In the genomic region with DNA sequence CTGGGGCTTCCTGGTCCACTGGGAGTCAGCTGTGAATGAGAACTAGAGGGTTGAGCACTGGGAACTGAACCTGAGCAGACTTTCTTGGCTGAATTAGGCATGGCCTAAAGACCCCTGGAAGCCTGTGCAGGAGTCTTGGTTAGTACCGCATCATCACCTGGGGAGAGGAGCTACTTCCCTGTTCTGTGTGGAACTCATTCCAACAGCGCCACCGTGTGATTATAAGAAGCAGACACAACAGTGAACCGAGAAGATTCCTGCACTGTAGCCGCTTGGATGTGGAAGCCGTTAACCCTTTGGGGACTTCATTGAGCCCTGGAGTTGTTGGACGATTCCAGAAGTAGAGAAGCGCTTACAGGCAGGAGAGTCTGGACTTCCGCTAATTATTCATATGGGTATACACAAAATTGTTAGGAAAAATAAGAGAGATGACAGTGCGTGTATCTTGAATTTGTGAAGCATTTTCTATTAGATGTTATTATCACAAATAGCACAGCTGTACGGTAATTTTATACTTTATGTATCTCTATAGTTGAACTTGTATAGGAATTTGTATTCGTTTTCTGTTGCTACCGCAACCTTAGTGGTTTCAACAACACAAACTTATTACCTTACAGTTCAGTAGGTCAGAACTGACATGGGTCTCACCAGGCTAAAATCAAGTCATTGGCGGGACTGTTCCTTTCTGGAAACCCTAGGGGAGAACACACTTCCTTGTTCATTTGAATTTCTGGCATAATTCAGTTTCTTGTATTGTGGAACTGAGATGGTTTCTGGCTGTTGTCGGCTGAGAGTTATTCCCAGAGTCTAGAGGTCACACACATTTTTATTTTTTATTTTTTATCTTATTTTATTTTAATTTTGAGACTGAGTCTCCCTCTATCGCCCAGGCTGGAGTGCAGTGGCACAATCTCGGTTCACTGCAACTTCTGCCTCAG, we compare ENCODE assay signal across 8 cellular contexts.
DNase-seq lines count a peak whose midpoint lies in the region; ATAC-seq lines count a peak whose summit lies in the region.

No MANE protein-coding gene starts in this region.

- peaks cover 0 to 3% of the 10 kb centered on the region in 2 experiments for H3K36me3 ChIP-seq in mesenchymal stem cell (ENCODE audit: control insufficient read depth in 1 of 2, insufficient read depth in 2 of 2, low read depth in 1 of 2, low read length in 2 of 2)

- H3K4me3 ChIP-seq in mesenchymal stem cell (ENCODE audit: insufficient read depth in 1 of 2, low read depth in 1 of 2, low read length in 2 of 2), result peak overlapping the region in 1 of 2 experiments; percentile 27

- no peak overlapping the region for H4K91ac ChIP-seq in mesenchymal stem cell (ENCODE audit: low read length)

- no peak overlapping the region for H3K27ac Mint-ChIP-seq in activated CD4-positive, alpha-beta memory T cell treated with anti-CD3 and anti-CD28 coated beads, Interleukin-2, amount 10 ng/mL, durations not matched to agents 7 days and 5 days
- H3K27ac Mint-ChIP-seq in effector memory CD8-positive, alpha-beta T cell, result no peak overlapping the region

- H3K27ac ChIP-seq in mesenchymal stem cell (ENCODE audit: low read length, poor library complexity, severe bottlenecking), result no peak overlapping the region

- no peak overlapping the region for H3K4me3 Mint-ChIP-seq in activated CD4-positive, alpha-beta memory T cell treated with anti-CD3 and anti-CD28 coated beads, Interleukin-2, amount 10 ng/mL, durations not matched to agents 7 days and 5 days
- no peak overlapping the region for H3K4me3 Mint-ChIP-seq in effector memory CD8-positive, alpha-beta T cell

- H2BK120ac ChIP-seq in mesenchymal stem cell (ENCODE audit: low read depth, low read length), result no peak overlapping the region

- H3K9me3 Mint-ChIP-seq in activated CD4-positive, alpha-beta memory T cell treated with anti-CD3 and anti-CD28 coated beads, Interleukin-2, amount 10 ng/mL, durations not matched to agents 7 days and 5 days, result no peaks in the 10 kb centered on the region
- no peaks in the 10 kb centered on the region for H3K9me3 Mint-ChIP-seq in effector memory CD8-positive, alpha-beta T cell

- H3K9ac ChIP-seq in mesenchymal stem cell (ENCODE audit: low read length), result peak overlapping the region; percentile 24

- H3K9me3 ChIP-seq in mesenchymal stem cell (ENCODE audit: control insufficient read depth, low read length), result no peaks in the 10 kb centered on the region

- no peaks in the 10 kb centered on the region for H3K36me3 Mint-ChIP-seq in activated CD4-positive, alpha-beta memory T cell treated with anti-CD3 and anti-CD28 coated beads, Interleukin-2, amount 10 ng/mL, durations not matched to agents 7 days and 5 days (ENCODE audit: low read depth)
- no peaks in the 10 kb centered on the region for H3K36me3 Mint-ChIP-seq in effector memory CD8-positive, alpha-beta T cell (ENCODE audit: insufficient read depth)

- H2AK5ac ChIP-seq in mesenchymal stem cell (ENCODE audit: low read length, severe bottlenecking), result no peak overlapping the region

- H3K14ac ChIP-seq in mesenchymal stem cell (ENCODE audit: low read length in 2 of 2), result no peak overlapping the region

- H3K4me1 Mint-ChIP-seq in activated CD4-positive, alpha-beta memory T cell treated with anti-CD3 and anti-CD28 coated beads, Interleukin-2, amount 10 ng/mL, durations not matched to agents 7 days and 5 days, result peaks cover 4% of the 10 kb centered on the region
- peaks cover 0 to 5% of the 10 kb centered on the region in 2 donors for H3K4me1 Mint-ChIP-seq in effector memory CD8-positive, alpha-beta T cell (ENCODE audit: low read depth in 2 of 2)

- H2BK15ac ChIP-seq in mesenchymal stem cell (ENCODE audit: low read depth, poor library complexity, severe bottlenecking), result no peak overlapping the region

- H3K4me2 ChIP-seq in mesenchymal stem cell (ENCODE audit: low read length, poor library complexity, severe bottlenecking), result peak overlapping the region; percentile 18

- no peak overlapping the region for H2AFZ ChIP-seq in mesenchymal stem cell (ENCODE audit: low read depth, low read length)

- no peak overlapping the region for H4K8ac ChIP-seq in mesenchymal stem cell (ENCODE audit: low read length)

- peaks cover 2% of the 10 kb centered on the region for H3K27me3 Mint-ChIP-seq in activated CD4-positive, alpha-beta memory T cell treated with anti-CD3 and anti-CD28 coated beads, Interleukin-2, amount 10 ng/mL, durations not matched to agents 7 days and 5 days
- no peaks in the 10 kb centered on the region for H3K27me3 Mint-ChIP-seq in effector memory CD8-positive, alpha-beta T cell

- ATAC-seq in GM19455 (IDR thresholded peaks at IDR 0.05; ENCODE audit: unreplicated experiment) (peak; percentile 100), HG03520 (IDR thresholded peaks at IDR 0.05; ENCODE audit: unreplicated experiment) (peak; percentile 98)
- ATAC-seq in effector memory CD8-positive, alpha-beta T cell (replicated peaks), result peak; percentile 100

- H2BK12ac ChIP-seq in mesenchymal stem cell (ENCODE audit: low read length in 2 of 2), result no peak overlapping the region

- H3K79me1 ChIP-seq in mesenchymal stem cell (replicated peaks; ENCODE audit: low read length, poor library complexity, severe bottlenecking), result no peaks in the 10 kb centered on the region

- no peaks in the 10 kb centered on the region for H3K27me3 ChIP-seq in mesenchymal stem cell (ENCODE audit: control insufficient read depth in 1 of 2, insufficient read depth in 1 of 2, low read length in 2 of 2)

- 35% methylated on average over 13 of the region's 17 CpGs for WGBS in mesenchymal stem cell

- POLR2A ChIA-PET in activated CD4-positive, alpha-beta memory T cell treated with anti-CD3 and anti-CD28 coated beads, Interleukin-2, amount 10 ng/mL, durations not matched to agents 7 days and 5 days (lab: Charles Lee), result interaction anchor here (1.0 kb wide), 1 partner anchor 108 kb away, joined by 3 read pairs; no protein-coding TSS in a partner anchor

- DNase-seq in COLO668 (lab: John Stamatoyannopoulos, UW; ENCODE audit: unreplicated experiment), result peak; percentile 49
- DNase-seq in NCI-H748 (lab: John Stamatoyannopoulos, UW; ENCODE audit: unreplicated experiment), result peak; percentile 72
- DNase-seq in activated CD4-positive, alpha-beta memory T cell treated with anti-CD3 and anti-CD28 coated beads, Interleukin-2, amount 10 ng/mL, durations not matched to agents 7 days and 5 days, result peak; percentile 60
- DNase-seq in effector memory CD8-positive, alpha-beta T cell, result peak; percentile 50 to 56 (median 52)
- peak; percentile 81 for DNase-seq in mesenchymal stem cell
- peak; percentile 4 to 31 for DNase-seq in stimulated activated CD8-positive, alpha-beta memory T cell treated with anti-CD3 and anti-CD28 coated beads, Interleukin-4, amount 100 ng/mL, for 4 hours (ENCODE audit: low read depth in 2 of 2, low spot score in 1 of 2)

- no peaks in the 10 kb centered on the region for H3K4me1 ChIP-seq in mesenchymal stem cell (ENCODE audit: control insufficient read depth, insufficient read depth, low read depth, low read length)

- H3K4ac ChIP-seq in mesenchymal stem cell (ENCODE audit: low read depth in 1 of 2, low read length in 2 of 2), result no peak overlapping the region

- no peak overlapping the region for H3K23ac ChIP-seq in mesenchymal stem cell (ENCODE audit: low read length in 2 of 2)

- no peak overlapping the region for H3K18ac ChIP-seq in mesenchymal stem cell (ENCODE audit: low read depth in 1 of 2, low read length in 2 of 2)

- H2BK5ac ChIP-seq in mesenchymal stem cell (ENCODE audit: low read depth, low read length, poor library complexity, severe bottlenecking), result no peak overlapping the region

- CTCF ChIA-PET in activated CD4-positive, alpha-beta memory T cell treated with anti-CD3 and anti-CD28 coated beads, Interleukin-2, amount 10 ng/mL, durations not matched to agents 7 days and 5 days (lab: Charles Lee), result interaction anchor here (0.9 to 1.8 kb wide), 14 partner anchors 9 to 745 kb away, joined by 3 to 19 read pairs (median 4); no protein-coding TSS in a partner anchor

Comparison
In these comparisons a context has a peak if more than half of its experiments do, and no peak if none do; other contexts are left out.
1. DNase-seq: peak in every context shown above with its lines; median percentile 81 in mesenchymal stem cell; 72 in NCI-H748; 60 in activated CD4-positive, alpha-beta memory T cell treated with anti-CD3 and anti-CD28 coated beads, Interleukin-2, amount 10 ng/mL, durations not matched to agents 7 days and 5 days; 52 in effector memory CD8-positive, alpha-beta T cell; 49 in COLO668; 18 in stimulated activated CD8-positive, alpha-beta memory T cell treated with anti-CD3 and anti-CD28 coated beads, Interleukin-4, amount 100 ng/mL, for 4 hours.